27 cellular contexts compared by ENCODE assay signal in the genomic region with DNA sequence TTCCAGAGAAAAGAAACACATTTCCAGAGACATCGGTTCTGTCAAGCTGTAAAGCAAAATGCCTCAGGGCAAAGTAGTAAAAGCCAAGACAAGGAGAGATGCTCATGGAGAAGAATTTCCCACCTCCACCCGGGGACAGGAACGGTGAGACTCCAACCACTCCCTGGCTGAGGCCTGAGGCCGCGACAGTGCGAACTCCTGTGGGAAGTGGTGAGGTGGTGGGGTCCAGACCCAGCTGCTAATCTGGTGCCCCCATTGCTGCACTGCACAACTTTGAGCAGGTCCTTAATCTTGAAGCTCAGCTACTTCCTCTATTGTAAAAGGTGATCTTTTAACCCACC.
"Had no signal": no experiment of that assay in that cellular context is flagged by ENCODE, and none has a peak within 500 bp of the region (broad histone marks: within the 10 kb centered on the region; RNA-seq: fewer than 3 reads in every experiment).

No MANE protein-coding gene starts in this region.

- H3K27ac ChIP-seq: SJCRH30 had no signal

- H3K4me3 Mint-ChIP-seq: activated CD8-positive, alpha-beta T cell treated with anti-CD3 and anti-CD28 coated beads, Interleukin-2, amount 10 ng/mL, durations not matched to agents 7 days and 5 days; activated naive CD4-positive, alpha-beta T cell treated with anti-CD3 and anti-CD28 coated beads, Interleukin-2, amount 50 U/mL, for 24 hours; activated T-cell treated with anti-CD3 and anti-CD28 coated beads, Interleukin-2, amount 50 U/mL, for 24 hours; activated T-helper 1 cell treated with anti-CD3 and anti-CD28 coated beads, Interleukin-12 subunit alpha, Interleukin-12 subunit beta, Interleukin-2, Interleukin-4 antibody, amounts not matched to agents 30 ng/mL and 10 ng/mL and 1 ng/mL, durations not matched to agents 14 hours and 24 hours and 36 hours; T-helper 2 cell treated with Interferon-gamma antibody and Interleukin-4, amounts not matched to agents 5 μg/mL and 100 μg/mL, for 36 hours; WTC11 had no signal

- H3K9me3 Mint-ChIP-seq: activated naive CD4-positive, alpha-beta T cell treated with anti-CD3 and anti-CD28 coated beads, Interleukin-2, amount 50 U/mL, for 24 hours; activated T-cell treated with anti-CD3 and anti-CD28 coated beads, Interleukin-2, amount 50 U/mL, for 24 hours; activated T-helper 1 cell treated with anti-CD3 and anti-CD28 coated beads, Interleukin-12 subunit alpha, Interleukin-12 subunit beta, Interleukin-2, Interleukin-4 antibody, amounts not matched to agents 30 ng/mL and 10 ng/mL and 1 ng/mL, durations not matched to agents 14 hours and 24 hours and 36 hours; T-helper 2 cell treated with Interferon-gamma antibody and Interleukin-4, amounts not matched to agents 5 μg/mL and 100 μg/mL, for 36 hours; WTC11 had no signal

- H3K9me3 ChIP-seq: SJCRH30 had no signal

- DNase-seq: activated CD4-positive, alpha-beta T cell treated with anti-CD3 and anti-CD28 coated beads for 48 hours; activated CD4-positive, alpha-beta T cell treated with anti-CD3 and anti-CD28 coated beads, Interleukin-2, amount 50 U/mL, for 4 hours; activated CD4-positive, CD25-positive, alpha-beta regulatory T cell treated with anti-CD3 and anti-CD28 coated beads, Interleukin-2, amount 50 U/mL, for 72 hours; activated CD8-positive, alpha-beta T cell treated with anti-CD3 and anti-CD28 coated beads, Interleukin-2, amount 10 ng/mL, durations not matched to agents 7 days and 5 days; activated effector memory CD4-positive, alpha-beta T cell treated with Interleukin-2 at 50 U/mL for 16 hours; activated naive CD4-positive, alpha-beta T cell; activated T-cell treated with anti-CD3 and anti-CD28 coated beads, Interleukin-2, amount 50 U/mL, for 24 hours; aorta; central memory CD4-positive, alpha-beta T cell; KG1; MV-4-11; NCI-H1105; NCI-H146; NCI-H1930; NCI-H2171; NCI-H2227 treated with DMSO at 0.1 percent for 48 hours; NCI-H446 treated with DMSO at 0.1 percent for 48 hours; NCI-H526; NCI-H82; Right ventricle myocardium superior; RPMI8226; SJCRH30; SW 1271 had no signal

- H3K27me3 ChIP-seq: SJCRH30 had no signal

- H3K4me3 ChIP-seq: SJCRH30 had no signal

- H3K27ac Mint-ChIP-seq: activated CD8-positive, alpha-beta T cell treated with anti-CD3 and anti-CD28 coated beads, Interleukin-2, amount 10 ng/mL, durations not matched to agents 7 days and 5 days; activated naive CD4-positive, alpha-beta T cell treated with anti-CD3 and anti-CD28 coated beads, Interleukin-2, amount 50 U/mL, for 24 hours; activated T-cell treated with anti-CD3 and anti-CD28 coated beads, Interleukin-2, amount 50 U/mL, for 24 hours; activated T-helper 1 cell treated with anti-CD3 and anti-CD28 coated beads, Interleukin-12 subunit alpha, Interleukin-12 subunit beta, Interleukin-2, Interleukin-4 antibody, amounts not matched to agents 30 ng/mL and 10 ng/mL and 1 ng/mL, durations not matched to agents 14 hours and 24 hours and 36 hours; T-helper 2 cell treated with Interferon-gamma antibody and Interleukin-4, amounts not matched to agents 5 μg/mL and 100 μg/mL, for 36 hours; WTC11 had no signal

- H3K36me3 Mint-ChIP-seq: activated naive CD4-positive, alpha-beta T cell treated with anti-CD3 and anti-CD28 coated beads, Interleukin-2, amount 50 U/mL, for 24 hours; WTC11 had no signal

- ATAC-seq: activated CD8-positive, alpha-beta T cell treated with anti-CD3 and anti-CD28 coated beads, Interleukin-2, amount 10 ng/mL, durations not matched to agents 7 days and 5 days; WTC11 had no signal

- H3K36me3 ChIP-seq: SJCRH30 had no signal

- H3K4me1 ChIP-seq: SJCRH30 had no signal
